Comparison of ENCODE assay signal across 24 cellular contexts in the genomic region with DNA sequence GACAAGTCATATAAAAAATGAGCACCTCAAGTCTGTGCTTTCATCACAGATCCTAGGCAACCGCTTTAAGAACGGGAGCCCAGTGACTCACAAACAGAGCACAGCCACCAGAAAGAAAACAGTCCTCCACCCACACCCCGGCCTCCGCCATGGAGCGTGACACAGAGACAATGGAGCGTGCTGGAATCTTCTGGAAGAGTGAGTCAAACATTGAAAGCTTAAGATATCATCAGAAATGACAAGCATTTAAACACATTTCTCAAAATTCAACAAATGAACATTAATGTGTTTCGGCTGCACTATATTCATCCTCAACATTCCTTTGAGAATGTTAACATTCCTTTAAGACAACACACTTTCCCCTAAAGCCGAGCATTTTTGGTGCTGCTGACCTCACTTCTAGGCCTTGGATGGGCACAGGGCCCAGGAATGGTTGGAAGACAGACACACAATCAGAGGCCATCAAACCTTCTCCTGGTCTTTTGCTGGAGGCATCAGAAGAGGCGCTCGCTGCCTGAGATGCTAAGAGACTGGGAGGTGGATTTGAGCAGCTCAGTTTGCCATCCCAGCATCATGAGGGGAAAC. TPM values are rescaled to one million over a fixed set of nuclear protein-coding genes. Genes with fewer than 3 reads are reported as not detected.
A peak's percentile ranks its signal among the peaks of the same experiment; 100 is the strongest.
DNase-seq lines count a peak whose midpoint lies in the region; ATAC-seq and TF ChIP-seq lines count a peak whose summit lies in the region.
"Had no signal": no experiment of that assay in that cellular context is flagged by ENCODE, and none has a peak within 500 bp of the region (broad histone marks: within the 10 kb centered on the region; RNA-seq: fewer than 3 reads in every experiment).

No MANE protein-coding gene starts in this region.

- H3K27ac Mint-ChIP-seq in MCF 10A (ENCODE audit: low read depth, unreplicated experiment), result no peak overlapping the region
- H3K27ac Mint-ChIP-seq: CD8-positive, alpha-beta memory T cell had no signal

- ATAC-seq in GM19023 (IDR thresholded peaks at IDR 0.05; ENCODE audit: unreplicated experiment), result no peak
- ATAC-seq: HCT116 had no signal

- TF ChIP-seq POLR2A in breast epithelium (IDR thresholded peaks at IDR 0.05), result no peak

- H3K9me3 ChIP-seq in breast epithelium (peaks cover 0 to 3% of the 10 kb centered on the region in 2 donors), ascending aorta (no peaks in the 10 kb centered on the region)

- BruUV-seq in MCF 10A (replicated peaks; lab: Mats Ljungman, UMichigan), result no TSS peak

- H3K27me3 ChIP-seq in breast epithelium (no peaks in the 10 kb centered on the region), ascending aorta (no peaks in the 10 kb centered on the region)

- H3K36me3 ChIP-seq in breast epithelium, result no peaks in the 10 kb centered on the region
- H3K36me3 ChIP-seq in ascending aorta, result no peaks in the 10 kb centered on the region

- H3K4me1 Mint-ChIP-seq in MCF 10A (ENCODE audit: insufficient read depth, unreplicated experiment), result no peaks in the 10 kb centered on the region
- H3K4me1 Mint-ChIP-seq: CD8-positive, alpha-beta memory T cell had no signal

- DNase-seq in MCF 10A (ENCODE audit: unreplicated experiment), result peak; percentile 51
- no peak for DNase-seq in breast epithelium (ENCODE audit: low spot score in 2 of 2)
- DNase-seq in amniotic stem cell (lab: John Stamatoyannopoulos, UW), result peak; percentile 96
- peak; percentile 4 for DNase-seq in iris pigment epithelial cell (ENCODE audit: low read depth)
- DNase-seq in AG20443 (ENCODE audit: low spot score), result no peak
- no peak for DNase-seq in NCI-H2227 (lab: John Stamatoyannopoulos, UW; ENCODE audit: unreplicated experiment)
- no peak for DNase-seq in ascending aorta (ENCODE audit: low spot score in 2 of 2)
- DNase-seq: ACHN; AML-193; C1 segment of cervical spinal cord; CD8-positive, alpha-beta memory T cell; GDM1; IMR-90; MV-4-11; NCI-H1105 treated with DMSO at 0.1 percent for 48 hours; NCI-H2029 treated with DMSO at 0.1 percent for 48 hours; NCI-H524 treated with DMSO at 0.1 percent for 48 hours; OCI-M1; RPMI8226; SHP77 had no signal

- peaks cover 22% of the 10 kb centered on the region for H3K9me3 Mint-ChIP-seq in MCF 10A (ENCODE audit: unreplicated experiment)

- CTCF ChIA-PET in MCF 10A (lab: Yijun Ruan, JAX), result interaction anchor here (0.6 to 1.5 kb wide), 2 partner anchors 16 to 1712 kb away, joined by 3 to 4 read pairs; no protein-coding TSS in a partner anchor

- H3K27ac ChIP-seq in breast epithelium (no peak overlapping the region), ascending aorta (no peak overlapping the region)
- H3K27ac ChIP-seq: 22Rv1, KMS-11 had no signal

- TF ChIP-seq CTCF in MCF 10A (IDR thresholded peaks at IDR 0.05; ENCODE audit: unreplicated experiment) (no peak), breast epithelium (IDR thresholded peaks at IDR 0.05) (no peak), ascending aorta (IDR thresholded peaks at IDR 0.05) (no peak)

- intact Hi-C loops in MCF 10A (cut with micrococcal nuclease), result no loop called here
- intact Hi-C loops in breast epithelium (cut with DNase I; ENCODE audit: low total_unique reads), result no loop called here
- intact Hi-C loops in ascending aorta (cut with DNase I), result no loop called here

- H3K36me3 Mint-ChIP-seq in MCF 10A (ENCODE audit: insufficient read depth, unreplicated experiment), result no peaks in the 10 kb centered on the region
- H3K36me3 Mint-ChIP-seq: CD8-positive, alpha-beta memory T cell had no signal

- H3K4me3 Mint-ChIP-seq in MCF 10A (ENCODE audit: unreplicated experiment), result no peak overlapping the region
- H3K4me3 Mint-ChIP-seq: CD8-positive, alpha-beta memory T cell had no signal

- H3K4me3 ChIP-seq in breast epithelium (no peak overlapping the region), ascending aorta (no peak overlapping the region)

- POLR2A ChIA-PET in MCF 10A (lab: Yijun Ruan, JAX), result no interaction called here

- no peaks in the 10 kb centered on the region for H3K27me3 Mint-ChIP-seq in MCF 10A (ENCODE audit: insufficient read depth, unreplicated experiment)

- H3K4me1 ChIP-seq in breast epithelium (no peaks in the 10 kb centered on the region), ascending aorta (no peaks in the 10 kb centered on the region)

RNA-seq across cellular contexts. Expression of a gene that starts 23.6 kb away (rescaled TPM):
- not detected in 2 replicates for total RNA-seq in MCF 10A (2022)
- not detected for total RNA-seq in breast epithelium
- total RNA-seq in ascending aorta, result not detected
- total RNA-seq: CD8-positive, alpha-beta memory T cell; IMR-90 had no signal

Comparison
In these comparisons a context has a peak if more than half of its experiments do, and no peak if none do; other contexts are left out.
1. DNase-seq: peak in MCF 10A (single experiment), amniotic stem cell (single experiment) and iris pigment epithelial cell (single experiment); none in breast epithelium (0 of 2), AG20443 (single experiment), NCI-H2227 (single experiment) and ascending aorta (0 of 2).